Comparison of ENCODE assay signal across 12 cellular contexts in genomic region chr3:12884104-12884742, GRCh38. TPM values are rescaled to one million over a fixed set of nuclear protein-coding genes. Genes with fewer than 3 reads are reported as not detected.
A peak's percentile ranks its signal among the peaks of the same experiment; 100 is the strongest.
DNase-seq lines count a peak whose midpoint lies in the region; ATAC-seq, FAIRE-seq and TF ChIP-seq lines count a peak whose summit lies in the region.
"Had no signal": no experiment of that assay in that cellular context is flagged by ENCODE, and none has a peak within 500 bp of the region (broad histone marks: within the 10 kb centered on the region; RNA-seq: fewer than 3 reads in every experiment).

No MANE protein-coding gene starts in this region.

- TF ChIP-seq CTCF in ascending aorta (IDR thresholded peaks at IDR 0.05) = no peak
- no peak for TF ChIP-seq CTCF in right atrium auricular region (IDR thresholded peaks at IDR 0.05)
- no peak for TF ChIP-seq CTCF in D721Med (IDR thresholded peaks at IDR 0.05; ENCODE audit: insufficient read depth, missing control alignments)
- TF ChIP-seq CTCF in osteocyte (IDR thresholded peaks at IDR 0.05) = no peak

- H3K27ac Mint-ChIP-seq in osteocyte (ENCODE audit: unreplicated experiment) = no peak overlapping the region
- H3K27ac Mint-ChIP-seq: activated CD8-positive, alpha-beta T cell treated with anti-CD3 and anti-CD28 coated beads for 36 hours; CD14-positive monocyte had no signal

- no peaks in the 10 kb centered on the region for H3K36me3 ChIP-seq in ascending aorta
- no peaks in the 10 kb centered on the region for H3K36me3 ChIP-seq in right atrium auricular region

- intact Hi-C loops in ascending aorta (cut with DNase I) = no loop called here
- intact Hi-C loops in sciatic nerve (cut with DNase I) = no loop called here

- H3K27me3 Mint-ChIP-seq in osteocyte (ENCODE audit: unreplicated experiment) = peaks cover 40% of the 10 kb centered on the region

- no peaks in the 10 kb centered on the region for H3K9me3 Mint-ChIP-seq in osteocyte (ENCODE audit: unreplicated experiment)
- H3K9me3 Mint-ChIP-seq: activated CD8-positive, alpha-beta T cell treated with anti-CD3 and anti-CD28 coated beads for 36 hours; activated naive CD8-positive, alpha-beta T cell treated with anti-CD3 and anti-CD28 coated beads, Interleukin-2, amount 10 ng/mL, durations not matched to agents 7 days and 5 days had no signal

- H3K4me3 Mint-ChIP-seq in osteocyte (ENCODE audit: unreplicated experiment) = no peak overlapping the region
- H3K4me3 Mint-ChIP-seq: activated CD8-positive, alpha-beta T cell treated with anti-CD3 and anti-CD28 coated beads for 36 hours; activated naive CD8-positive, alpha-beta T cell treated with anti-CD3 and anti-CD28 coated beads, Interleukin-2, amount 10 ng/mL, durations not matched to agents 7 days and 5 days; CD14-positive monocyte had no signal

- TF ChIP-seq POLR2A in erythroblast (IDR thresholded peaks at IDR 0.05; ENCODE audit: low read length) (no peak), GM18505 (IDR thresholded peaks at IDR 0.05; ENCODE audit: borderline replicate concordance, extremely low read depth, insufficient read depth, insufficient read length) (no peak)

- H3K36me3 Mint-ChIP-seq in osteocyte (ENCODE audit: unreplicated experiment) = no peaks in the 10 kb centered on the region
- H3K36me3 Mint-ChIP-seq: activated naive CD8-positive, alpha-beta T cell treated with anti-CD3 and anti-CD28 coated beads, Interleukin-2, amount 10 ng/mL, durations not matched to agents 7 days and 5 days; CD14-positive monocyte had no signal

- H3K4me3 ChIP-seq in ascending aorta (peak overlapping the region; percentile 22 to 38), right atrium auricular region (no peak overlapping the region)

- no peaks in the 10 kb centered on the region for H3K9me3 ChIP-seq in ascending aorta
- H3K9me3 ChIP-seq in right atrium auricular region = no peaks in the 10 kb centered on the region

- peak; percentile 50 for ATAC-seq in sciatic nerve
- ATAC-seq in GM18505 (IDR thresholded peaks at IDR 0.05; ENCODE audit: unreplicated experiment) = no peak
- ATAC-seq: activated CD8-positive, alpha-beta T cell treated with anti-CD3 and anti-CD28 coated beads for 36 hours; left colon had no signal

- H3K27me3 ChIP-seq in ascending aorta (no peaks in the 10 kb centered on the region), right atrium auricular region (no peaks in the 10 kb centered on the region)

- in situ Hi-C loops in G401 (cut with HindIII; ENCODE audit: low sequenced_read_pairs) = loop anchor here (10.0 kb wide), 1 partner anchor 61 kb away; no protein-coding TSS in a partner anchor

- H3K4me1 Mint-ChIP-seq in osteocyte (ENCODE audit: unreplicated experiment) = no peaks in the 10 kb centered on the region

- DNase-seq in G401 (ENCODE audit: low spot score) (peak; percentile 76), ascending aorta (ENCODE audit: low spot score in 2 of 2) (peak; percentile 27 to 89), right atrium auricular region (ENCODE audit: low spot score) (no peak), sciatic nerve (ENCODE audit: low spot score) (no peak), erythroblast (lab: John Stamatoyannopoulos, UW) (no peak), D721Med (ENCODE audit: insufficient read length, low spot score) (no peak), osteocyte (ENCODE audit: extremely low spot score, unreplicated experiment) (no peak)
- DNase-seq: activated CD8-positive, alpha-beta T cell treated with anti-CD3 and anti-CD28 coated beads for 36 hours; activated naive CD8-positive, alpha-beta T cell treated with anti-CD3 and anti-CD28 coated beads, Interleukin-2, amount 10 ng/mL, durations not matched to agents 7 days and 5 days had no signal

- no peak for FAIRE-seq in D721Med (lab: Jason Lieb, UNC)

- H3K27ac ChIP-seq in ascending aorta (peak overlapping the region; percentile 68 to 80), right atrium auricular region (peak overlapping the region; percentile 16 to 75)

- peaks cover 3 to 7% of the 10 kb centered on the region in 2 donors for H3K4me1 ChIP-seq in ascending aorta
- H3K4me1 ChIP-seq in right atrium auricular region = peaks cover 0 to 8% of the 10 kb centered on the region in 2 donors

RNA-seq across cellular contexts. Expression of gene RPL32, which starts 42.9 kb away (rescaled TPM):
- 2,015 and 2,172 TPM in 2 replicates for total RNA-seq in G401 (2014; rRNA removed; shearing (Covaris generic))
- total RNA-seq in ascending aorta (1,821 TPM), right atrium auricular region (100 to 1,000 TPM; 626 to 829 TPM), sciatic nerve (1,417 TPM), osteocyte (1,247 and 1,287 TPM in 2 replicates)

Comparison
In these comparisons a context has a peak if more than half of its experiments do, and no peak if none do; other contexts are left out.
1. DNase-seq: peak in G401 (single experiment) and ascending aorta (2 of 2); none in right atrium auricular region (single experiment), sciatic nerve (single experiment), erythroblast (0 of 2), D721Med (single experiment) and osteocyte (single experiment).
2. H3K4me3 ChIP-seq: peak in ascending aorta (2 of 2); none in right atrium auricular region (0 of 2).